1 cellular context compared by ENCODE assay signal in genomic region chr1:165376811-165377153, GRCh38.
TF ChIP-seq lines count a peak whose summit lies in the region.

No MANE protein-coding gene starts in this region.

TF ChIP-seq in HCT116, 20 proteins besides CTCF, POLR2A, EP300 and RAD21 (continued from another document):
- TF ChIP-seq REST (IDR thresholded peaks at IDR 0.05; ENCODE audit: low read depth) (no peak), CBX3 (IDR thresholded peaks at IDR 0.05; ENCODE audit: low read depth) (no peak), ZBTB33 (IDR thresholded peaks at IDR 0.05; ENCODE audit: extremely low read depth, insufficient replicate concordance, low read length) (no peak), EZH2 (IDR thresholded peaks at IDR 0.05) (no peak)
